Comparison of ENCODE assay signal across 8 cellular contexts in genomic region chr4:55545681-55546632, GRCh38. TPM values are rescaled to one million over a fixed set of nuclear protein-coding genes. Genes with fewer than 3 reads are reported as not detected.
DNase-seq lines count a peak whose midpoint lies in the region; ATAC-seq and TF ChIP-seq lines count a peak whose summit lies in the region.

No MANE protein-coding gene starts in this region.

- H3K4me3 ChIP-seq in liver (ENCODE audit: low read depth in 1 of 3, low read length in 3 of 3) = peak overlapping the region; percentile 80 to 100 (median 90)

- no peak for TF ChIP-seq RAD21 in liver (IDR thresholded peaks at IDR 0.05)

- H3K9me3 ChIP-seq in liver (ENCODE audit: control insufficient read depth in 4 of 4, low read length in 3 of 4) = no peaks in the 10 kb centered on the region

- intact Hi-C loops in dendritic cell treated with granulocyte-macrophage colony-stimulating factor and Interleukin-4, amounts not matched to agents 40 ng/mL and 50 ng/mL, for 4 days (cut with micrococcal nuclease) = loop anchor here (5.0 to 10.0 kb wide), 4 partner anchors 111 to 306 kb away; partner anchors contain the start of genes EXOC1, SRD5A3 and TMEM165

- WGBS in liver = under 1% methylated on average over 95 of the region's 95 CpGs

- no peak for TF ChIP-seq CTCF in liver (IDR thresholded peaks at IDR 0.05; ENCODE audit: low read depth, low read length, missing input control)

- peak overlapping the region; percentile 89 for H3K4me3 Mint-ChIP-seq in dendritic cell treated with granulocyte-macrophage colony-stimulating factor and Interleukin-4, amounts not matched to agents 40 ng/mL and 50 ng/mL, for 4 days

- H3K36me3 ChIP-seq in liver (ENCODE audit: control insufficient read depth in 4 of 4, insufficient read depth in 3 of 4, low read depth in 1 of 4, low read length in 3 of 4) = no peaks in the 10 kb centered on the region

- peak; percentile 53 for ATAC-seq in HG03432 (IDR thresholded peaks at IDR 0.05; ENCODE audit: unreplicated experiment)

- H3K4me1 Mint-ChIP-seq in dendritic cell treated with granulocyte-macrophage colony-stimulating factor and Interleukin-4, amounts not matched to agents 40 ng/mL and 50 ng/mL, for 4 days (ENCODE audit: low read depth) = peaks cover 17% of the 10 kb centered on the region

- no peaks in the 10 kb centered on the region for H3K27me3 ChIP-seq in liver (ENCODE audit: control insufficient read depth in 4 of 4, insufficient read depth in 4 of 4, low read length in 3 of 4)

- no peaks in the 10 kb centered on the region for H3K9me3 Mint-ChIP-seq in dendritic cell treated with granulocyte-macrophage colony-stimulating factor and Interleukin-4, amounts not matched to agents 40 ng/mL and 50 ng/mL, for 4 days

- H3K36me3 Mint-ChIP-seq in dendritic cell treated with granulocyte-macrophage colony-stimulating factor and Interleukin-4, amounts not matched to agents 40 ng/mL and 50 ng/mL, for 4 days (ENCODE audit: low read depth) = peaks cover 11% of the 10 kb centered on the region

- peak overlapping the region; percentile 94 for H3K27ac Mint-ChIP-seq in dendritic cell treated with granulocyte-macrophage colony-stimulating factor and Interleukin-4, amounts not matched to agents 40 ng/mL and 50 ng/mL, for 4 days

- peak overlapping the region; percentile 64 to 71 for H3K9ac ChIP-seq in liver (ENCODE audit: low read depth in 1 of 2, low read length in 2 of 2)

- peaks cover 18% of the 10 kb centered on the region for H3K27me3 Mint-ChIP-seq in dendritic cell treated with granulocyte-macrophage colony-stimulating factor and Interleukin-4, amounts not matched to agents 40 ng/mL and 50 ng/mL, for 4 days

- DNase-seq in Ammon's horn (ENCODE audit: low spot score) (peak; percentile 78), NCI-H526 (lab: John Stamatoyannopoulos, UW) (peak; percentile 59 to 92)
- DNase-seq in activated CD4-positive, alpha-beta T cell treated with anti-CD3 and anti-CD28 coated beads, Interleukin-2, amount 50 U/mL, for 1 hour = peak; percentile 45
- peak; percentile 65 for DNase-seq in stimulated activated CD4-positive, alpha-beta T cell treated with anti-CD3 and anti-CD28 coated beads, Interleukin-4, amount 100 ng/mL, for 24 hours

- peak; percentile 65 for TF ChIP-seq POLR2A in GM19193 (IDR thresholded peaks at IDR 0.05; ENCODE audit: extremely low read depth, insufficient read depth, insufficient read length)

- peaks cover 0 to 20% (median 12%) of the 10 kb centered on the region in 4 donors for H3K4me1 ChIP-seq in liver (ENCODE audit: control insufficient read depth in 4 of 4, insufficient read depth in 4 of 4, low read length in 3 of 4)

- H3K27ac ChIP-seq in liver (ENCODE audit: low read depth in 1 of 2, low read length in 2 of 2) = peak overlapping the region; percentile 93 to 97

TF ChIP-seq in liver, 16 proteins besides CTCF, POLR2A, EP300 and RAD21:
- peak in 1 of 2 donors; percentile 7 for TF ChIP-seq HNF4A (conservative IDR thresholded peaks at IDR 0.05)
- peak in 1 of 2 donors; percentile 40 for TF ChIP-seq GABPA (IDR thresholded peaks at IDR 0.05 in 1 of 2, conservative IDR thresholded peaks at IDR 0.05 in 1 of 2)
- no peak for TF ChIP-seq ATF3 (IDR thresholded peaks at IDR 0.05)
- peak; percentile 5 for TF ChIP-seq SP1 (IDR thresholded peaks at IDR 0.05)
- TF ChIP-seq YY1 (IDR thresholded peaks at IDR 0.05) = peak; percentile 27

RNA-seq across cellular contexts. Expression of gene CLOCK, which starts 0.8 kb away (rescaled TPM):
- 10 to 100 TPM in 1 of 2 donors, 1 to 10 TPM in 1; 7.0 to 19.4 TPM for total RNA-seq in liver
- 1 to 10 TPM; 5.1 to 5.3 TPM for polyA plus RNA-seq in liver

RNA-seq across cellular contexts. Expression of gene PDCL2, which starts 46.1 kb away (rescaled TPM):
- not detected for total RNA-seq in liver
- polyA plus RNA-seq in liver = not detected

Comparison
In these comparisons a context has a peak if more than half of its experiments do, and no peak if none do; other contexts are left out.
1. Peak in every context shown above with its lines: DNase-seq, ATAC-seq, H3K4me3 ChIP-seq and H3K27ac ChIP-seq.